ENCODE assay signal across 16 cellular contexts in genomic region chr5:55096860-55097259, GRCh38. TPM values are rescaled to one million over a fixed set of nuclear protein-coding genes. Genes with fewer than 3 reads are reported as not detected.
DNase-seq lines count a peak whose midpoint lies in the region; ATAC-seq and TF ChIP-seq lines count a peak whose summit lies in the region.
"Had no signal": no experiment of that assay in that cellular context is flagged by ENCODE, and none has a peak within 500 bp of the region (broad histone marks: within the 10 kb centered on the region; RNA-seq: fewer than 3 reads in every experiment).

No MANE protein-coding gene starts in this region.

- intact Hi-C loops in transverse colon (cut with DNase I; ENCODE audit: low total_unique reads), result no loop called here

- no peaks in the 10 kb centered on the region for H3K36me3 ChIP-seq in transverse colon
- H3K36me3 ChIP-seq: BE2C, breast epithelium had no signal

- no peak for TF ChIP-seq EP300 in transverse colon (IDR thresholded peaks at IDR 0.05; ENCODE audit: low read depth)

- CTCF ChIA-PET in T-cell (lab: Charles Lee), result interaction anchor here in 1 of 2 donors (1.0 to 1.7 kb wide), 4 partner anchors 22 to 153 kb away, joined by 3 to 5 read pairs (median 4); no protein-coding TSS in a partner anchor

- H3K36me3 Mint-ChIP-seq in T-cell, result peaks cover 18% of the 10 kb centered on the region

- H3K4me1 ChIP-seq in transverse colon, result no peaks in the 10 kb centered on the region
- H3K4me1 ChIP-seq: BE2C, breast epithelium had no signal

- H3K4me3 Mint-ChIP-seq in T-cell, result peak overlapping the region; percentile 29 to 77 (median 42)

- WGBS in transverse colon (ENCODE audit: low coverage in 1 of 2), 2 donors, result 71% methylated on average over 6 of the region's 6 CpGs; no CpG with 5 or more reads in 1 of the 2 donors

- POLR2A ChIA-PET in T-cell (lab: Charles Lee), result no interaction called here

- no peak overlapping the region for H3K4me3 ChIP-seq in transverse colon
- H3K4me3 ChIP-seq: breast epithelium had no signal

- no peaks in the 10 kb centered on the region for H3K9me3 ChIP-seq in transverse colon
- H3K9me3 ChIP-seq: BE2C had no signal

- in situ Hi-C loops in transverse colon (cut with MboI; ENCODE audit: low pct_ligation_motif_present in 1 of 4, low pct_unique_long_range_greater_than_20kb in 1 of 4, low sequenced_read_pairs in 3 of 4), result no loop called here

- DNase-seq in stimulated activated naive CD4-positive, alpha-beta T cell (lab: John Stamatoyannopoulos, UW), result peak; percentile 10 to 77 (median 48)
- DNase-seq in stimulated activated naive CD4-positive, alpha-beta T cell treated with Interleukin-2 at 50 U/mL for 16 hours (lab: John Stamatoyannopoulos, UW), result no peak
- DNase-seq in T-cell, result peak; percentile 27 to 85 (median 62)
- DNase-seq in central memory CD4-positive, alpha-beta T cell, result peak; percentile 63
- DNase-seq in transverse colon, result peak; percentile 11
- no peak for DNase-seq in omental fat pad (ENCODE audit: low spot score)
- DNase-seq in SIG-M5 (lab: John Stamatoyannopoulos, UW), result no peak
- no peak for DNase-seq in SIG-M5 treated with dmso at 0.1 percent for 504 hours (lab: John Stamatoyannopoulos, UW; ENCODE audit: unreplicated experiment)
- DNase-seq: BE2C, MV-4-11, NCI-H524, T1000 had no signal

- no peak for TF ChIP-seq CTCF in transverse colon (IDR thresholded peaks at IDR 0.05)
- no peak for TF ChIP-seq CTCF in omental fat pad (IDR thresholded peaks at IDR 0.05)

- TF ChIP-seq POLR2A in transverse colon (IDR thresholded peaks at IDR 0.05), result no peak

- H3K27ac Mint-ChIP-seq in T-cell, result peak overlapping the region; percentile 91 to 98

- no peaks in the 10 kb centered on the region for H3K27me3 Mint-ChIP-seq in T-cell

- H3K9me3 Mint-ChIP-seq in T-cell, result peaks cover 20 to 25% (median 22%) of the 10 kb centered on the region in 3 donors

- peaks cover 86 to 92% (median 91%) of the 10 kb centered on the region in 3 donors for H3K4me1 Mint-ChIP-seq in T-cell

- no peak overlapping the region for H3K27ac ChIP-seq in transverse colon
- H3K27ac ChIP-seq: breast epithelium had no signal

- no peaks in the 10 kb centered on the region for H3K27me3 ChIP-seq in transverse colon
- H3K27me3 ChIP-seq: BE2C, breast epithelium had no signal

- ATAC-seq in T-cell (replicated peaks in 1 of 4), result peak; percentile 82 to 91 (median 88)
- no peak for ATAC-seq in omental fat pad (ENCODE audit: low FRiP score)

RNA-seq across cellular contexts. Expression of gene GZMA, which starts 5.6 kb away (rescaled TPM):
- total RNA-seq in T-cell, result 10 to 100 TPM in 4 of 5 donors, 1 to 10 TPM in 1; 9.9 to 86.0 (median 37.2) TPM
- 1 to 10 TPM in 2 of 4 donors, not detected in 2; 7.6 to 8.3 TPM for total RNA-seq in transverse colon
- 1 to 10 TPM in 2 of 4 donors, under 1 TPM in 1, not detected in 1; 0.96 to 4.8 (median 1.8) TPM for total RNA-seq in omental fat pad
- total RNA-seq: kidney epithelial cell, renal cortical epithelial cell, RPMI7951 had no signal

Comparison
In these comparisons a context has a peak if more than half of its experiments do, and no peak if none do; other contexts are left out.
1. DNase-seq: peak in stimulated activated naive CD4-positive, alpha-beta T cell (6 of 6), T-cell (34 of 34), central memory CD4-positive, alpha-beta T cell (single experiment) and transverse colon (single experiment); none in stimulated activated naive CD4-positive, alpha-beta T cell treated with Interleukin-2 at 50 U/mL for 16 hours (single experiment), omental fat pad (single experiment), SIG-M5 (single experiment) and SIG-M5 treated with dmso at 0.1 percent for 504 hours (single experiment).